1 cellular context compared by ENCODE assay signal in the genomic region with DNA sequence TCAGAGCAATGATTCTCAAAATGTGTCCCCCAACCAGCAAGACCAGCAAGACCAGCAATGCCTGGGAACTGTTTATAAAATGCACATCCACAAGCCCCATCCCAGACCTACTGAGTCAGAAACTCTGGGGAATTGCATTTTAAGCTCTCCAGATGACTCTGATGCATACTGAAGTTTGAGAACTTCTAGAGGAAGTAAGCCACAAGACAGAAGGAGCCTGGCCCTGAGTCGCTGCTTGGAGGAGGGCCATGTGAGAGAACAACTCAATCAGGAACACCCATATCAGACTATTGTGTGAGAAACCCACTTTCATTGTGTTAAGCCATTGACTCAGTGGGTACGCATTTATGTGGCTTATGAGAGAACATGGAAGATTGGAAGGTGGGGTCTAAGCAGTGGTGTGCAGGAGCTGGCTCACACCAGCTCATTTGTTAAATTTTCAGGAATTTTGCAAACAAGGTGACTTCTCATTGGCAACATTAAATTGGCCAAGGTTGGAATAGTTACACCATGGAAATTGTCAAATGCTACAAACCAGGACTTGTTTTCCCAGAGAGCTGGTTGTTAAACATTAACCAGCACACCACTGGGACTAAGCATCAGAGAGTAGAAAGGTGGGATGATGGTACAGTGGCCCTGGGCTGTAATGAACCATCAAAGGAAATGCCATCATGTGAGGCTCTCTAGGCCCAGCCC.
TF ChIP-seq lines count a peak whose summit lies in the region.

No MANE protein-coding gene starts in this region.

TF ChIP-seq in HepG2, 621 proteins besides CTCF, POLR2A, EP300 and RAD21 (continued from another document and continues in another):
- TF ChIP-seq, protein P1, sequence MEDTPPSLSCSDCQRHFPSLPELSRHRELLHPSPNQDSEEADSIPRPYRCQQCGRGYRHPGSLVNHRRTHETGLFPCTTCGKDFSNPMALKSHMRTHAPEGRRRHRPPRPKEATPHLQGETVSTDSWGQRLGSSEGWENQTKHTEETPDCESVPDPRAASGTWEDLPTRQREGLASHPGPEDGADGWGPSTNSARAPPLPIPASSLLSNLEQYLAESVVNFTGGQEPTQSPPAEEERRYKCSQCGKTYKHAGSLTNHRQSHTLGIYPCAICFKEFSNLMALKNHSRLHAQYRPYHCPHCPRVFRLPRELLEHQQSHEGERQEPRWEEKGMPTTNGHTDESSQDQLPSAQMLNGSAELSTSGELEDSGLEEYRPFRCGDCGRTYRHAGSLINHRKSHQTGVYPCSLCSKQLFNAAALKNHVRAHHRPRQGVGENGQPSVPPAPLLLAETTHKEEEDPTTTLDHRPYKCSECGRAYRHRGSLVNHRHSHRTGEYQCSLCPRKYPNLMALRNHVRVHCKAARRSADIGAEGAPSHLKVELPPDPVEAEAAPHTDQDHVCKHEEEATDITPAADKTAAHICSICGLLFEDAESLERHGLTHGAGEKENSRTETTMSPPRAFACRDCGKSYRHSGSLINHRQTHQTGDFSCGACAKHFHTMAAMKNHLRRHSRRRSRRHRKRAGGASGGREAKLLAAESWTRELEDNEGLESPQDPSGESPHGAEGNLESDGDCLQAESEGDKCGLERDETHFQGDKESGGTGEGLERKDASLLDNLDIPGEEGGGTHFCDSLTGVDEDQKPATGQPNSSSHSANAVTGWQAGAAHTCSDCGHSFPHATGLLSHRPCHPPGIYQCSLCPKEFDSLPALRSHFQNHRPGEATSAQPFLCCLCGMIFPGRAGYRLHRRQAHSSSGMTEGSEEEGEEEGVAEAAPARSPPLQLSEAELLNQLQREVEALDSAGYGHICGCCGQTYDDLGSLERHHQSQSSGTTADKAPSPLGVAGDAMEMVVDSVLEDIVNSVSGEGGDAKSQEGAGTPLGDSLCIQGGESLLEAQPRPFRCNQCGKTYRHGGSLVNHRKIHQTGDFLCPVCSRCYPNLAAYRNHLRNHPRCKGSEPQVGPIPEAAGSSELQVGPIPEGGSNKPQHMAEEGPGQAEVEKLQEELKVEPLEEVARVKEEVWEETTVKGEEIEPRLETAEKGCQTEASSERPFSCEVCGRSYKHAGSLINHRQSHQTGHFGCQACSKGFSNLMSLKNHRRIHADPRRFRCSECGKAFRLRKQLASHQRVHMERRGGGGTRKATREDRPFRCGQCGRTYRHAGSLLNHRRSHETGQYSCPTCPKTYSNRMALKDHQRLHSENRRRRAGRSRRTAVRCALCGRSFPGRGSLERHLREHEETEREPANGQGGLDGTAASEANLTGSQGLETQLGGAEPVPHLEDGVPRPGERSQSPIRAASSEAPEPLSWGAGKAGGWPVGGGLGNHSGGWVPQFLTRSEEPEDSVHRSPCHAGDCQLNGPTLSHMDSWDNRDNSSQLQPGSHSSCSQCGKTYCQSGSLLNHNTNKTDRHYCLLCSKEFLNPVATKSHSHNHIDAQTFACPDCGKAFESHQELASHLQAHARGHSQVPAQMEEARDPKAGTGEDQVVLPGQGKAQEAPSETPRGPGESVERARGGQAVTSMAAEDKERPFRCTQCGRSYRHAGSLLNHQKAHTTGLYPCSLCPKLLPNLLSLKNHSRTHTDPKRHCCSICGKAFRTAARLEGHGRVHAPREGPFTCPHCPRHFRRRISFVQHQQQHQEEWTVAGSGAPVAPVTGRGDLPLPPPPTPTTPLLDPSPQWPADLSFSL (CRISPR knock-in tag; IDR thresholded peaks at IDR 0.05) = 0 out of 2 replicates have a peak, but pooled peaks have one; percentile 42
- TF ChIP-seq FOXJ3 (CRISPR knock-in tag; IDR thresholded peaks at IDR 0.05; ENCODE audit: borderline replicate concordance) (peak; percentile 38; the same call in 1 of the 2 replicates), SP5 (CRISPR knock-in tag; IDR thresholded peaks at IDR 0.05; ENCODE audit: borderline replicate concordance, low read depth) (peak; percentile 76), ETV6 (CRISPR knock-in tag; conservative IDR thresholded peaks at IDR 0.05) (0 out of 2 replicates have a peak, but pooled peaks have one; percentile 48), TBX3 (IDR thresholded peaks at IDR 0.05; ENCODE audit: borderline replicate concordance) (0 out of 2 replicates have a peak, but pooled peaks have one; percentile 17), ZBTB7B (CRISPR knock-in tag; IDR thresholded peaks at IDR 0.05) (0 out of 2 replicates have a peak, but pooled peaks have one; percentile 35), SOX13 (IDR thresholded peaks at IDR 0.05) (no peak), SOX13 (CRISPR knock-in tag; conservative IDR thresholded peaks at IDR 0.05 in 1 of 2, IDR thresholded peaks at IDR 0.05 in 1 of 2) (peak in 1 of 2 experiments; percentile 74; a peak in 2 of 4 replicates), SPEN (CRISPR knock-in tag; IDR thresholded peaks at IDR 0.05; ENCODE audit: low read depth) (no peak), THAP11 (CRISPR knock-in tag; IDR thresholded peaks at IDR 0.05) (peak; percentile 42; the same call in 1 of the 2 replicates), XRCC5 (optimal IDR thresholded peaks at IDR 0.05; ENCODE audit: low read length) (peak; percentile 42), TBX2 (CRISPR knock-in tag; IDR thresholded peaks at IDR 0.05; ENCODE audit: borderline replicate concordance) (peak; percentile 86), ZFX (CRISPR knock-in tag; IDR thresholded peaks at IDR 0.05; ENCODE audit: low read depth) (peak; percentile 81), KLF11 (CRISPR knock-in tag; IDR thresholded peaks at IDR 0.05) (no peak), ZFP90 (CRISPR knock-in tag; IDR thresholded peaks at IDR 0.05; ENCODE audit: borderline replicate concordance) (0 out of 2 replicates have a peak, but pooled peaks have one; percentile 45)
- TF ChIP-seq, protein P2, sequence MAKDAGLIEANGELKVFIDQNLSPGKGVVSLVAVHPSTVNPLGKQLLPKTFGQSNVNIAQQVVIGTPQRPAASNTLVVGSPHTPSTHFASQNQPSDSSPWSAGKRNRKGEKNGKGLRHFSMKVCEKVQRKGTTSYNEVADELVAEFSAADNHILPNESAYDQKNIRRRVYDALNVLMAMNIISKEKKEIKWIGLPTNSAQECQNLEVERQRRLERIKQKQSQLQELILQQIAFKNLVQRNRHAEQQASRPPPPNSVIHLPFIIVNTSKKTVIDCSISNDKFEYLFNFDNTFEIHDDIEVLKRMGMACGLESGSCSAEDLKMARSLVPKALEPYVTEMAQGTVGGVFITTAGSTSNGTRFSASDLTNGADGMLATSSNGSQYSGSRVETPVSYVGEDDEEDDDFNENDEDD (CRISPR knock-in tag; IDR thresholded peaks at IDR 0.05; ENCODE audit: borderline replicate concordance) = peak; percentile 54; the same call in 1 of the 2 replicates
- TF ChIP-seq, protein P3, sequence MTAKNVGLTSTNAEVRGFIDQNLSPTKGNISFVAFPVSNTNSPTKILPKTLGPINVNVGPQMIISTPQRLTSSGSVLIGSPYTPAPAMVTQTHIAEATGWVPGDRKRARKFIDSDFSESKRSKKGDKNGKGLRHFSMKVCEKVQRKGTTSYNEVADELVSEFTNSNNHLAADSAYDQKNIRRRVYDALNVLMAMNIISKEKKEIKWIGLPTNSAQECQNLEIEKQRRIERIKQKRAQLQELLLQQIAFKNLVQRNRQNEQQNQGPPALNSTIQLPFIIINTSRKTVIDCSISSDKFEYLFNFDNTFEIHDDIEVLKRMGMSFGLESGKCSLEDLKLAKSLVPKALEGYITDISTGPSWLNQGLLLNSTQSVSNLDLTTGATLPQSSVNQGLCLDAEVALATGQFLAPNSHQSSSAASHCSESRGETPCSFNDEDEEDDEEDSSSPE (CRISPR knock-in tag; IDR thresholded peaks at IDR 0.05) = 0 out of 2 replicates have a peak, but pooled peaks have one; percentile 5
- TF ChIP-seq, protein P4, sequence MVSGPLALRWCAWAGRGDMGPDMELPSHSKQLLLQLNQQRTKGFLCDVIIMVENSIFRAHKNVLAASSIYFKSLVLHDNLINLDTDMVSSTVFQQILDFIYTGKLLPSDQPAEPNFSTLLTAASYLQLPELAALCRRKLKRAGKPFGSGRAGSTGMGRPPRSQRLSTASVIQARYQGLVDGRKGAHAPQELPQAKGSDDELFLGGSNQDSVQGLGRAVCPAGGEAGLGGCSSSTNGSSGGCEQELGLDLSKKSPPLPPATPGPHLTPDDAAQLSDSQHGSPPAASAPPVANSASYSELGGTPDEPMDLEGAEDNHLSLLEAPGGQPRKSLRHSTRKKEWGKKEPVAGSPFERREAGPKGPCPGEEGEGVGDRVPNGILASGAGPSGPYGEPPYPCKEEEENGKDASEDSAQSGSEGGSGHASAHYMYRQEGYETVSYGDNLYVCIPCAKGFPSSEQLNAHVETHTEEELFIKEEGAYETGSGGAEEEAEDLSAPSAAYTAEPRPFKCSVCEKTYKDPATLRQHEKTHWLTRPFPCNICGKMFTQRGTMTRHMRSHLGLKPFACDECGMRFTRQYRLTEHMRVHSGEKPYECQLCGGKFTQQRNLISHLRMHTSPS (CRISPR knock-in tag; IDR thresholded peaks at IDR 0.05; ENCODE audit: low read depth) = peak; percentile 68; the same call in 1 of the 2 replicates
- TF ChIP-seq, protein P5, sequence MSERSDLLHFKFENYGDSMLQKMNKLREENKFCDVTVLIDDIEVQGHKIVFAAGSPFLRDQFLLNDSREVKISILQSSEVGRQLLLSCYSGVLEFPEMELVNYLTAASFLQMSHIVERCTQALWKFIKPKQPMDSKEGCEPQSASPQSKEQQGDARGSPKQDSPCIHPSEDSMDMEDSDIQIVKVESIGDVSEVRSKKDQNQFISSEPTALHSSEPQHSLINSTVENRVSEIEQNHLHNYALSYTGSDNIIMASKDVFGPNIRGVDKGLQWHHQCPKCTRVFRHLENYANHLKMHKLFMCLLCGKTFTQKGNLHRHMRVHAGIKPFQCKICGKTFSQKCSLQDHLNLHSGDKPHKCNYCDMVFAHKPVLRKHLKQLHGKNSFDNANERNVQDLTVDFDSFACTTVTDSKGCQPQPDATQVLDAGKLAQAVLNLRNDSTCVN (CRISPR knock-in tag; IDR thresholded peaks at IDR 0.05; ENCODE audit: borderline replicate concordance) = 0 out of 2 replicates have a peak, but pooled peaks have one; percentile 49
- TF ChIP-seq, protein P6, sequence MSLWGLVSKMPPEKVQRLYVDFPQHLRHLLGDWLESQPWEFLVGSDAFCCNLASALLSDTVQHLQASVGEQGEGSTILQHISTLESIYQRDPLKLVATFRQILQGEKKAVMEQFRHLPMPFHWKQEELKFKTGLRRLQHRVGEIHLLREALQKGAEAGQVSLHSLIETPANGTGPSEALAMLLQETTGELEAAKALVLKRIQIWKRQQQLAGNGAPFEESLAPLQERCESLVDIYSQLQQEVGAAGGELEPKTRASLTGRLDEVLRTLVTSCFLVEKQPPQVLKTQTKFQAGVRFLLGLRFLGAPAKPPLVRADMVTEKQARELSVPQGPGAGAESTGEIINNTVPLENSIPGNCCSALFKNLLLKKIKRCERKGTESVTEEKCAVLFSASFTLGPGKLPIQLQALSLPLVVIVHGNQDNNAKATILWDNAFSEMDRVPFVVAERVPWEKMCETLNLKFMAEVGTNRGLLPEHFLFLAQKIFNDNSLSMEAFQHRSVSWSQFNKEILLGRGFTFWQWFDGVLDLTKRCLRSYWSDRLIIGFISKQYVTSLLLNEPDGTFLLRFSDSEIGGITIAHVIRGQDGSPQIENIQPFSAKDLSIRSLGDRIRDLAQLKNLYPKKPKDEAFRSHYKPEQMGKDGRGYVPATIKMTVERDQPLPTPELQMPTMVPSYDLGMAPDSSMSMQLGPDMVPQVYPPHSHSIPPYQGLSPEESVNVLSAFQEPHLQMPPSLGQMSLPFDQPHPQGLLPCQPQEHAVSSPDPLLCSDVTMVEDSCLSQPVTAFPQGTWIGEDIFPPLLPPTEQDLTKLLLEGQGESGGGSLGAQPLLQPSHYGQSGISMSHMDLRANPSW (CRISPR knock-in tag; IDR thresholded peaks at IDR 0.05; ENCODE audit: borderline replicate concordance) = no peak
- TF ChIP-seq, protein P7, sequence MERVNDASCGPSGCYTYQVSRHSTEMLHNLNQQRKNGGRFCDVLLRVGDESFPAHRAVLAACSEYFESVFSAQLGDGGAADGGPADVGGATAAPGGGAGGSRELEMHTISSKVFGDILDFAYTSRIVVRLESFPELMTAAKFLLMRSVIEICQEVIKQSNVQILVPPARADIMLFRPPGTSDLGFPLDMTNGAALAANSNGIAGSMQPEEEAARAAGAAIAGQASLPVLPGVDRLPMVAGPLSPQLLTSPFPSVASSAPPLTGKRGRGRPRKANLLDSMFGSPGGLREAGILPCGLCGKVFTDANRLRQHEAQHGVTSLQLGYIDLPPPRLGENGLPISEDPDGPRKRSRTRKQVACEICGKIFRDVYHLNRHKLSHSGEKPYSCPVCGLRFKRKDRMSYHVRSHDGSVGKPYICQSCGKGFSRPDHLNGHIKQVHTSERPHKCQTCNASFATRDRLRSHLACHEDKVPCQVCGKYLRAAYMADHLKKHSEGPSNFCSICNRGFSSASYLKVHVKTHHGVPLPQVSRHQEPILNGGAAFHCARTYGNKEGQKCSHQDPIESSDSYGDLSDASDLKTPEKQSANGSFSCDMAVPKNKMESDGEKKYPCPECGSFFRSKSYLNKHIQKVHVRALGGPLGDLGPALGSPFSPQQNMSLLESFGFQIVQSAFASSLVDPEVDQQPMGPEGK (CRISPR knock-in tag; IDR thresholded peaks at IDR 0.05) = peak; percentile 26; the same call in 1 of the 2 replicates
- TF ChIP-seq, protein P8, sequence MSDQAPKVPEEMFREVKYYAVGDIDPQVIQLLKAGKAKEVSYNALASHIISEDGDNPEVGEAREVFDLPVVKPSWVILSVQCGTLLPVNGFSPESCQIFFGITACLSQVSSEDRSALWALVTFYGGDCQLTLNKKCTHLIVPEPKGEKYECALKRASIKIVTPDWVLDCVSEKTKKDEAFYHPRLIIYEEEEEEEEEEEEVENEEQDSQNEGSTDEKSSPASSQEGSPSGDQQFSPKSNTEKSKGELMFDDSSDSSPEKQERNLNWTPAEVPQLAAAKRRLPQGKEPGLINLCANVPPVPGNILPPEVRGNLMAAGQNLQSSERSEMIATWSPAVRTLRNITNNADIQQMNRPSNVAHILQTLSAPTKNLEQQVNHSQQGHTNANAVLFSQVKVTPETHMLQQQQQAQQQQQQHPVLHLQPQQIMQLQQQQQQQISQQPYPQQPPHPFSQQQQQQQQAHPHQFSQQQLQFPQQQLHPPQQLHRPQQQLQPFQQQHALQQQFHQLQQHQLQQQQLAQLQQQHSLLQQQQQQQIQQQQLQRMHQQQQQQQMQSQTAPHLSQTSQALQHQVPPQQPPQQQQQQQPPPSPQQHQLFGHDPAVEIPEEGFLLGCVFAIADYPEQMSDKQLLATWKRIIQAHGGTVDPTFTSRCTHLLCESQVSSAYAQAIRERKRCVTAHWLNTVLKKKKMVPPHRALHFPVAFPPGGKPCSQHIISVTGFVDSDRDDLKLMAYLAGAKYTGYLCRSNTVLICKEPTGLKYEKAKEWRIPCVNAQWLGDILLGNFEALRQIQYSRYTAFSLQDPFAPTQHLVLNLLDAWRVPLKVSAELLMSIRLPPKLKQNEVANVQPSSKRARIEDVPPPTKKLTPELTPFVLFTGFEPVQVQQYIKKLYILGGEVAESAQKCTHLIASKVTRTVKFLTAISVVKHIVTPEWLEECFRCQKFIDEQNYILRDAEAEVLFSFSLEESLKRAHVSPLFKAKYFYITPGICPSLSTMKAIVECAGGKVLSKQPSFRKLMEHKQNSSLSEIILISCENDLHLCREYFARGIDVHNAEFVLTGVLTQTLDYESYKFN (CRISPR knock-in tag; conservative IDR thresholded peaks at IDR 0.05) = peak; percentile 80
